In the genomic region with DNA sequence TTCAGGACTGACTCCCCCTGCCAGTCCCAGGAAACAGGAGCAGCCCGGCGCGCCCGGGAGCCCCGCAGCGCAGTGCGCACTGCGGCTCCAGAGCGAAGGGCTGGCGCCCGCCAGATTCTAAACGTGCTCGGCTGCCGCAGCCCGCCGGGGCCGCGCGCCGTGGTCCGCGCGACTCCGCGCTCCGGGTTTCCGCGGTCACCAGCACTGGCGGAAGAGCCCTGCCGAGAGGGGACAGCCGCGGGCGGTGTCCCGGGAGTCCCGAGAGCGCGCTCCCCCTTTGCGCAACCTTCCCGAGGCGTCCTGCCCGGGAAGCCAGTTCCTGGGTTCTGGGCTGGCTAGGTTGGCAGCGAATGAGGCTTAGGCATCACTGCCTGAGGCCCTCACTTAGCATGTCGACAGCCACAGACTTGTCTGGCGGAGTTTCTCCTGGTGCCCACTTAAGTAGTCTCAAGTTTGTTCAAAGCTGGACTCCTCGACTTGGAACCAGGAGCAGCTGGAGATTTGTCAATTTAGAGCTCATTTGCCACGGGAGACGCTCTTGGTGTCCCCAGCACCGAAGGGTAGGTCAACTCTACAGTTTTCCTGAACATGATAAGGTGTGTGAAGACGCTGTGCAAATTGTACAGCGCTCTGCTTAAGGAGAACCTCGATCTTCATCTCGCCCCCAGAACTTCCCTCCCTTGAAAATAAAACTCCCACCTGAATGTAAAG, we compare ENCODE assay signal across 9 cellular contexts. TPM values are rescaled to one million over a fixed set of nuclear protein-coding genes. Genes with fewer than 3 reads are reported as not detected.
DNase-seq lines count a peak whose midpoint lies in the region; ATAC-seq and TF ChIP-seq lines count a peak whose summit lies in the region.
"Had no signal": no experiment of that assay in that cellular context is flagged by ENCODE, and none has a peak within 500 bp of the region (broad histone marks: within the 10 kb centered on the region; RNA-seq: fewer than 3 reads in every experiment).

No MANE protein-coding gene starts in this region.

- CTCF ChIA-PET in SK-N-SH (lab: Yijun Ruan, JAX) = interaction anchor here (0.7 to 3.1 kb wide), 9 partner anchors 7 to 930 kb away, joined by 3 to 16 read pairs (median 4); no protein-coding TSS in a partner anchor
- CTCF ChIA-PET in CD8-positive, alpha-beta memory T cell (lab: Charles Lee) = no interaction called here

- H3F3A ChIP-seq in SK-N-SH (replicated peaks; ENCODE audit: insufficient read depth) = peaks cover 7% of the 10 kb centered on the region

- POLR2A ChIA-PET in SK-N-SH (lab: Yijun Ruan, JAX) = interaction anchor here (1.0 kb wide), 1 partner anchor 764 kb away, joined by 4 read pairs; no protein-coding TSS in a partner anchor
- POLR2A ChIA-PET in CD8-positive, alpha-beta memory T cell (lab: Charles Lee) = no interaction called here

- H3K27me3 Mint-ChIP-seq in osteocyte (ENCODE audit: unreplicated experiment) = peaks cover 80% of the 10 kb centered on the region
- H3K27me3 Mint-ChIP-seq in CD8-positive, alpha-beta memory T cell = peaks cover 36 to 69% of the 10 kb centered on the region in 2 donors

- H3K36me3 ChIP-seq in SK-N-SH (replicated peaks in 1 of 2; ENCODE audit: control insufficient read depth in 1 of 2, insufficient read depth in 2 of 2, low read length in 1 of 2) = no peaks in the 10 kb centered on the region
- no peaks in the 10 kb centered on the region for H3K36me3 ChIP-seq in CD8-positive, alpha-beta memory T cell (ENCODE audit: insufficient read depth, low read length)

- H3K9ac ChIP-seq in SK-N-SH = peak overlapping the region; percentile 33; the same call in 1 of the 2 replicates

- H3K27ac ChIP-seq in SK-N-SH (ENCODE audit: low read depth in 2 of 2, low read length in 1 of 2) = peak overlapping the region; percentile 22 to 47; a peak in 3 of 4 replicates
- no peak overlapping the region for H3K27ac ChIP-seq in CD8-positive, alpha-beta memory T cell (ENCODE audit: low read depth, low read length)
- H3K27ac ChIP-seq: C4-2B had no signal

- H3K27me3 ChIP-seq in SK-N-SH (ENCODE audit: insufficient read depth) = peaks cover 19% of the 10 kb centered on the region; the same call in 1 of the 2 replicates
- peaks cover 13% of the 10 kb centered on the region for H3K27me3 ChIP-seq in CD8-positive, alpha-beta memory T cell (ENCODE audit: insufficient read depth, low read length, poor library complexity, severe bottlenecking)

- no peak for TF ChIP-seq CTCF in SK-N-SH (IDR thresholded peaks at IDR 0.05)
- no peak for TF ChIP-seq CTCF in osteocyte (IDR thresholded peaks at IDR 0.05)

- H3K9me3 ChIP-seq in SK-N-SH = no peaks in the 10 kb centered on the region
- H3K9me3 ChIP-seq in CD8-positive, alpha-beta memory T cell (ENCODE audit: low read length) = no peaks in the 10 kb centered on the region

- peaks cover 0 to 25% of the 10 kb centered on the region in 2 experiments; a peak in 2 of 4 replicates for H3K4me1 ChIP-seq in SK-N-SH (ENCODE audit: control insufficient read depth in 1 of 2, insufficient read depth in 2 of 2, low read depth in 1 of 2, low read length in 1 of 2)
- no peaks in the 10 kb centered on the region for H3K4me1 ChIP-seq in CD8-positive, alpha-beta memory T cell (ENCODE audit: insufficient read depth, low read length)

- DNase-seq in NCI-H187 (lab: John Stamatoyannopoulos, UW) (peak; percentile 57 to 81), NCI-H187 treated with DMSO at 0.1 percent for 48 hours (lab: John Stamatoyannopoulos, UW) (no peak), SK-N-SH (peak; percentile 87), germinal center (ENCODE audit: low spot score) (peak; percentile 58), osteocyte (ENCODE audit: extremely low spot score, unreplicated experiment) (no peak)
- no peak for DNase-seq in CD8-positive, alpha-beta memory T cell

- TF ChIP-seq EP300 in SK-N-SH (IDR thresholded peaks at IDR 0.05; ENCODE audit: borderline replicate concordance in 1 of 2, low read depth in 1 of 2, low read length in 1 of 2) = no peak; a peak in 1 of 4 replicates

- H3K79me2 ChIP-seq in SK-N-SH (ENCODE audit: insufficient read depth) = no peaks in the 10 kb centered on the region

- peak overlapping the region; percentile 92 for H3K4me2 ChIP-seq in SK-N-SH

- no peaks in the 10 kb centered on the region for H3K36me3 Mint-ChIP-seq in osteocyte (ENCODE audit: unreplicated experiment)
- H3K36me3 Mint-ChIP-seq in CD8-positive, alpha-beta memory T cell = peaks cover 0 to 7% (median 0%) of the 10 kb centered on the region in 3 donors

- peak overlapping the region; percentile 62 to 74 for H3K4me3 ChIP-seq in SK-N-SH (ENCODE audit: low read depth in 2 of 2, low read length in 1 of 2)
- no peak overlapping the region for H3K4me3 ChIP-seq in CD8-positive, alpha-beta memory T cell (ENCODE audit: low read length)

- H3K4me3 Mint-ChIP-seq in osteocyte (ENCODE audit: unreplicated experiment) = peak overlapping the region; percentile 72
- no peak overlapping the region for H3K4me3 Mint-ChIP-seq in CD8-positive, alpha-beta memory T cell

- no peak for TF ChIP-seq RAD21 in SK-N-SH (IDR thresholded peaks at IDR 0.05; ENCODE audit: low read length)

- ATAC-seq in HG03439 (IDR thresholded peaks at IDR 0.05; ENCODE audit: unreplicated experiment) (peak; percentile 73), HG03097 (IDR thresholded peaks at IDR 0.05; ENCODE audit: low FRiP score, unreplicated experiment) (no peak)

- no peaks in the 10 kb centered on the region for H3K9me2 ChIP-seq in SK-N-SH

- no peak overlapping the region for H3K27ac Mint-ChIP-seq in osteocyte (ENCODE audit: unreplicated experiment)
- H3K27ac Mint-ChIP-seq in CD8-positive, alpha-beta memory T cell = no peak overlapping the region

- peaks cover 34% of the 10 kb centered on the region for H3K4me1 Mint-ChIP-seq in osteocyte (ENCODE audit: unreplicated experiment)
- H3K4me1 Mint-ChIP-seq in CD8-positive, alpha-beta memory T cell = peaks cover 0 to 5% (median 5%) of the 10 kb centered on the region in 3 donors

- H2AFZ ChIP-seq in SK-N-SH (ENCODE audit: low read depth) = peak overlapping the region; percentile 75

- no peaks in the 10 kb centered on the region for H4K20me1 ChIP-seq in SK-N-SH (ENCODE audit: insufficient read depth)

- WGBS in SK-N-SH (ENCODE audit: low lambda C conversion rate) = 9% methylated on average over 22 of the region's 52 CpGs

- no peaks in the 10 kb centered on the region for H3K9me3 Mint-ChIP-seq in osteocyte (ENCODE audit: unreplicated experiment)
- peaks cover 0 to 19% (median 8%) of the 10 kb centered on the region in 5 donors for H3K9me3 Mint-ChIP-seq in CD8-positive, alpha-beta memory T cell

TF ChIP-seq in SK-N-SH, 30 proteins besides CTCF, POLR2A, EP300 and RAD21 (continues in another document):
- no peak for TF ChIP-seq TEAD4 (IDR thresholded peaks at IDR 0.05; ENCODE audit: borderline replicate concordance, insufficient read depth)
- TF ChIP-seq, protein P1, sequence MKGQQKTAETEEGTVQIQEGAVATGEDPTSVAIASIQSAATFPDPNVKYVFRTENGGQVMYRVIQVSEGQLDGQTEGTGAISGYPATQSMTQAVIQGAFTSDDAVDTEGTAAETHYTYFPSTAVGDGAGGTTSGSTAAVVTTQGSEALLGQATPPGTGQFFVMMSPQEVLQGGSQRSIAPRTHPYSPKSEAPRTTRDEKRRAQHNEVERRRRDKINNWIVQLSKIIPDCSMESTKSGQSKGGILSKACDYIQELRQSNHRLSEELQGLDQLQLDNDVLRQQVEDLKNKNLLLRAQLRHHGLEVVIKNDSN (IDR thresholded peaks at IDR 0.05; ENCODE audit: borderline replicate concordance, low read depth) = no peak
- TF ChIP-seq TCF12 (IDR thresholded peaks at IDR 0.05) = no peak; the same call in 1 of the 2 replicates
- TF ChIP-seq RFX5 (IDR thresholded peaks at IDR 0.05; ENCODE audit: low read length) = no peak; the same call in 1 of the 2 replicates
- no peak for TF ChIP-seq RXRA (IDR thresholded peaks at IDR 0.05; ENCODE audit: borderline replicate concordance, low read depth)
- TF ChIP-seq GABPA (IDR thresholded peaks at IDR 0.05; ENCODE audit: low read depth) = no peak
- TF ChIP-seq SMC3 (IDR thresholded peaks at IDR 0.05; ENCODE audit: low read depth, low read length) = no peak
- no peak for TF ChIP-seq NFIC (IDR thresholded peaks at IDR 0.05; ENCODE audit: borderline replicate concordance)
- TF ChIP-seq ELF1 (IDR thresholded peaks at IDR 0.05) = 0 out of 2 replicates have a peak, but pooled peaks have one; percentile 41
- TF ChIP-seq REST (IDR thresholded peaks at IDR 0.05; ENCODE audit: low read depth, low read length) = no peak

RNA-seq across cellular contexts. Expression of gene VSNL1, which starts 1.5 kb away (rescaled TPM):
- polyA plus RNA-seq in SK-N-SH (2012; rRNA removed) = 0.96 and 1.3 TPM in 2 replicates
- 1.3 and 1.5 TPM in 2 replicates for polyA plus RNA-seq in SK-N-SH (2012; cell fraction: cytosol; rRNA removed)
- 0.26 and 0.33 TPM in 2 replicates for polyA plus RNA-seq in SK-N-SH (2012; cell fraction: nucleus; rRNA removed)
- total RNA-seq in osteocyte = not detected in 2 replicates
- not detected for total RNA-seq in CD8-positive, alpha-beta memory T cell
- not detected for polyA plus RNA-seq in CD8-positive, alpha-beta memory T cell

RNA-seq across cellular contexts. Expression of gene RAD51AP2, which starts 20.8 kb away (rescaled TPM):
- polyA plus RNA-seq in SK-N-SH (2012; rRNA removed) = 0.02 TPM in 1 of 2 replicates, not detected in the other
- under 0.01 TPM in 1 of 2 replicates, not detected in the other for polyA plus RNA-seq in SK-N-SH (2012; cell fraction: cytosol; rRNA removed)
- 0.02 TPM in 2 replicates for polyA plus RNA-seq in SK-N-SH (2012; cell fraction: nucleus; rRNA removed)
- not detected in 2 replicates for total RNA-seq in osteocyte
- total RNA-seq in CD8-positive, alpha-beta memory T cell = not detected
- not detected for polyA plus RNA-seq in CD8-positive, alpha-beta memory T cell

Comparison
In these comparisons a context has a peak if more than half of its experiments do, and no peak if none do; other contexts are left out.
1. DNase-seq: peak in NCI-H187 (2 of 2), SK-N-SH (single experiment) and germinal center (single experiment); none in NCI-H187 treated with DMSO at 0.1 percent for 48 hours (single experiment), osteocyte (single experiment) and CD8-positive, alpha-beta memory T cell (0 of 5).